In genomic region chr17:80155600-80155999, GRCh38 we compare ENCODE assay signal across 6 cellular contexts. TPM values are rescaled to one million over a fixed set of nuclear protein-coding genes. Genes with fewer than 3 reads are reported as not detected.
"Had no signal": no experiment of that assay in that cellular context is flagged by ENCODE, and none has a peak within 500 bp of the region (broad histone marks: within the 10 kb centered on the region; RNA-seq: fewer than 3 reads in every experiment).

No MANE protein-coding gene starts in this region.

RNA-seq across cellular contexts. Expression of gene CARD14, which starts 14.2 kb away (rescaled TPM):
- total RNA-seq: activated B cell treated with CpG ODN at 0.5 μM for 24 hours; activated T-cell treated with anti-CD3 and anti-CD28 coated beads, Interleukin-2, amount 50 U/mL, for 4 hours; activated T-helper 17 cell treated with anti-CD3 and anti-CD28 coated beads, Interleukin-2, amount 50 U/mL, for 72 hours; right atrium auricular region; T-helper 2 cell treated with Interferon-gamma antibody and Interleukin-4, amounts not matched to agents 100 ng/mL and 5 ng/mL, for 36 hours had no signal
- polyA plus RNA-seq: naive thymus-derived CD4-positive, alpha-beta T cell had no signal
